ENCODE assay signal across 25 cellular contexts in genomic region chr9:21477466-21477865, GRCh38. TPM values are rescaled to one million over a fixed set of nuclear protein-coding genes. Genes with fewer than 3 reads are reported as not detected.
DNase-seq lines count a peak whose midpoint lies in the region; ATAC-seq, FAIRE-seq and TF ChIP-seq lines count a peak whose summit lies in the region.
"Had no signal": no experiment of that assay in that cellular context is flagged by ENCODE, and none has a peak within 500 bp of the region (broad histone marks: within the 10 kb centered on the region; RNA-seq: fewer than 3 reads in every experiment).

No MANE protein-coding gene starts in this region.

- H3K9me3 ChIP-seq in GM12878 (replicated peaks; ENCODE audit: control insufficient read depth, insufficient read depth, low read length) (no peaks in the 10 kb centered on the region; the same call in 2 of the 3 replicates), mesenchymal stem cell (ENCODE audit: control insufficient read depth, low read length) (no peaks in the 10 kb centered on the region)
- H3K9me3 ChIP-seq: SJSA1 had no signal

- H3K79me2 ChIP-seq in GM12878 (ENCODE audit: control insufficient read depth, insufficient read depth, low read length), result no peaks in the 10 kb centered on the region

- H4K8ac ChIP-seq in mesenchymal stem cell (ENCODE audit: low read length), result no peak overlapping the region

- TF ChIP-seq EP300 in GM12878 (IDR thresholded peaks at IDR 0.05; ENCODE audit: borderline replicate concordance in 1 of 2, control insufficient read depth in 1 of 2, low read depth in 2 of 2, low read length in 2 of 2), result no peak

- H3K27me3 Mint-ChIP-seq in activated naive CD4-positive, alpha-beta T cell treated with anti-CD3 and anti-CD28 coated beads, Interleukin-2, amount 10 ng/mL, durations not matched to agents 7 days and 5 days, result peaks cover 3% of the 10 kb centered on the region

- RAD21 ChIA-PET in GM12878 (lab: Charles Lee; ENCODE audit: unreplicated experiment), result interaction anchor here (1.7 kb wide), 1 partner anchor 151 kb away, joined by 3 read pairs; no protein-coding TSS in a partner anchor

- H3K4me2 ChIP-seq in GM12878 (ENCODE audit: control insufficient read depth, insufficient read depth), result no peak overlapping the region
- H3K4me2 ChIP-seq in mesenchymal stem cell (ENCODE audit: low read length, poor library complexity, severe bottlenecking), result no peak overlapping the region

- H3K79me1 ChIP-seq in mesenchymal stem cell (replicated peaks; ENCODE audit: low read length, poor library complexity, severe bottlenecking), result no peaks in the 10 kb centered on the region

- H3K4me1 ChIP-seq in GM12878 (ENCODE audit: control insufficient read depth, insufficient read depth, low read length), result peaks cover 3% of the 10 kb centered on the region; the same call in 1 of the 2 replicates
- H3K4me1 ChIP-seq in mesenchymal stem cell (ENCODE audit: control insufficient read depth, insufficient read depth, low read depth, low read length), result no peaks in the 10 kb centered on the region

- no peak for TF ChIP-seq POLR2A in GM12878 (IDR thresholded peaks at IDR 0.05; ENCODE audit: low read depth, low read length)

- H3K9ac ChIP-seq in GM12878 (ENCODE audit: control insufficient read depth, insufficient read depth, low read length), result no peak overlapping the region
- peak overlapping the region; percentile 3 for H3K9ac ChIP-seq in mesenchymal stem cell (ENCODE audit: low read length)

- no peak for DNase-seq in activated naive CD4-positive, alpha-beta T cell treated with anti-CD3 and anti-CD28 coated beads, Interleukin-2, amount 50 U/mL, for 72 hours (ENCODE audit: low spot score in 2 of 2)
- DNase-seq in activated naive CD4-positive, alpha-beta T cell treated with anti-CD3 and anti-CD28 coated beads, Interleukin-2, amount 10 ng/mL, durations not matched to agents 7 days and 5 days, result no peak
- DNase-seq in GM12878 (ENCODE audit: low read depth, low spot score) (no peak), mesenchymal stem cell (no peak), DMS114 treated with DMSO at 0.1 percent for 48 hours (lab: John Stamatoyannopoulos, UW; ENCODE audit: unreplicated experiment) (no peak), SW 1271 (lab: John Stamatoyannopoulos, UW) (no peak), NCI-H524 (lab: John Stamatoyannopoulos, UW) (no peak)
- DNase-seq: CD8-positive, alpha-beta T cell; DMS153; DND-41; NCI-H1048; NCI-H1417; NCI-H1694; NCI-H2029 treated with DMSO at 0.1 percent for 48 hours; NCI-H446 treated with DMSO at 0.1 percent for 48 hours; NCI-H526 treated with DMSO at 0.1 percent for 48 hours; Right ventricle myocardium superior; RPMI8226 had no signal

- peak; percentile 55 to 91 for ATAC-seq in activated naive CD4-positive, alpha-beta T cell treated with anti-CD3 and anti-CD28 coated beads, Interleukin-2, amount 50 U/mL, for 72 hours
- ATAC-seq in GM12878, result peak; percentile 22; the same call in 2 of the 3 replicates
- ATAC-seq: CD8-positive, alpha-beta T cell; HCT116 had no signal

- H2AK5ac ChIP-seq in mesenchymal stem cell (ENCODE audit: low read length, severe bottlenecking), result no peak overlapping the region

- SMC1A ChIA-PET in GM12878 (lab: Charles Lee; ENCODE audit: uncharacterized antibody, unreplicated experiment), result no interaction called here

- H3K23ac ChIP-seq in mesenchymal stem cell (ENCODE audit: low read length in 2 of 2), result no peak overlapping the region

- no peak overlapping the region for H2BK5ac ChIP-seq in mesenchymal stem cell (ENCODE audit: low read depth, low read length, poor library complexity, severe bottlenecking)

- WGBS in GM12878 (ENCODE audit: insufficient coverage, insufficient replicate concordance, low lambda C conversion rate, missing lambda C conversion rate), result 25% methylated on average over 2 of the region's 2 CpGs
- WGBS in mesenchymal stem cell, result 100% methylated on average over 2 of the region's 2 CpGs

- TF ChIP-seq RAD21 in GM12878 (IDR thresholded peaks at IDR 0.05; ENCODE audit: insufficient read depth, low read depth, low read length), result no peak

- H2AFZ ChIP-seq in GM12878 (ENCODE audit: control insufficient read depth, low read depth, low read length) (no peak overlapping the region), mesenchymal stem cell (ENCODE audit: low read depth, low read length) (no peak overlapping the region)

- H3K27ac ChIP-seq in GM12878 (ENCODE audit: control insufficient read depth, insufficient read depth) (no peak overlapping the region), mesenchymal stem cell (ENCODE audit: low read length, poor library complexity, severe bottlenecking) (no peak overlapping the region)
- H3K27ac ChIP-seq: C4-2B, SJSA1 had no signal

- no peak for TF ChIP-seq CTCF in GM12878 (IDR thresholded peaks at IDR 0.05 in 2 of 3, conservative IDR thresholded peaks at IDR 0.05 in 1 of 3; ENCODE audit: control insufficient read depth in 2 of 3, extremely low read depth in 1 of 3, insufficient read depth in 1 of 3, low read depth in 3 of 3, low read length in 3 of 3)

- H3K36me3 Mint-ChIP-seq in activated naive CD4-positive, alpha-beta T cell treated with anti-CD3 and anti-CD28 coated beads, Interleukin-2, amount 50 U/mL, for 72 hours, result no peaks in the 10 kb centered on the region
- H3K36me3 Mint-ChIP-seq in activated naive CD4-positive, alpha-beta T cell treated with anti-CD3 and anti-CD28 coated beads, Interleukin-2, amount 10 ng/mL, durations not matched to agents 7 days and 5 days, result no peaks in the 10 kb centered on the region
- H3K36me3 Mint-ChIP-seq: CD8-positive, alpha-beta T cell had no signal

- no peak overlapping the region for H2BK15ac ChIP-seq in mesenchymal stem cell (ENCODE audit: low read depth, poor library complexity, severe bottlenecking)

- CTCF ChIA-PET in activated naive CD4-positive, alpha-beta T cell treated with anti-CD3 and anti-CD28 coated beads, Interleukin-2, amount 10 ng/mL, durations not matched to agents 7 days and 5 days (lab: Charles Lee), result no interaction called here
- CTCF ChIA-PET in GM12878 (lab: Yijun Ruan, JAX), result interaction anchor here (1.3 kb wide), 1 partner anchor 10 kb away, joined by 5 read pairs; no protein-coding TSS in a partner anchor

- no peak overlapping the region for H3K18ac ChIP-seq in mesenchymal stem cell (ENCODE audit: low read depth in 1 of 2, low read length in 2 of 2)

- H3K4me3 ChIP-seq in GM12878 (no peak overlapping the region), mesenchymal stem cell (ENCODE audit: insufficient read depth in 1 of 2, low read depth in 1 of 2, low read length in 2 of 2) (no peak overlapping the region)
- H3K4me3 ChIP-seq: SJSA1 had no signal

- no TSS peak for BruUV-seq in GM12878 (replicated peaks; lab: Mats Ljungman, UMichigan)

- H4K91ac ChIP-seq in mesenchymal stem cell (ENCODE audit: low read length), result no peak overlapping the region

- no peak overlapping the region for H3K4me3 Mint-ChIP-seq in activated naive CD4-positive, alpha-beta T cell treated with anti-CD3 and anti-CD28 coated beads, Interleukin-2, amount 10 ng/mL, durations not matched to agents 7 days and 5 days
- H3K4me3 Mint-ChIP-seq: CD8-positive, alpha-beta T cell had no signal

- H3K27me3 ChIP-seq in GM12878 (replicated peaks in 1 of 2; ENCODE audit: control insufficient read depth in 2 of 2, insufficient read depth in 2 of 2, low read length in 1 of 2) (peaks cover 0 to 3% of the 10 kb centered on the region in 2 experiments; a peak in 1 of 4 replicates), mesenchymal stem cell (ENCODE audit: control insufficient read depth in 1 of 2, insufficient read depth in 1 of 2, low read length in 2 of 2) (no peaks in the 10 kb centered on the region)
- H3K27me3 ChIP-seq: SJSA1 had no signal

- H3K27ac Mint-ChIP-seq in activated naive CD4-positive, alpha-beta T cell treated with anti-CD3 and anti-CD28 coated beads, Interleukin-2, amount 50 U/mL, for 72 hours, result no peak overlapping the region
- no peak overlapping the region for H3K27ac Mint-ChIP-seq in activated naive CD4-positive, alpha-beta T cell treated with anti-CD3 and anti-CD28 coated beads, Interleukin-2, amount 10 ng/mL, durations not matched to agents 7 days and 5 days
- H3K27ac Mint-ChIP-seq: CD8-positive, alpha-beta T cell had no signal

- intact Hi-C loops in GM12878 (cut with micrococcal nuclease; ENCODE audit: unreplicated experiment), result no loop called here

- no peak overlapping the region for H2BK12ac ChIP-seq in mesenchymal stem cell (ENCODE audit: low read length in 2 of 2)

- FAIRE-seq in GM12878 (lab: Jason Lieb, UNC), result no peak
- FAIRE-seq: GM19239 had no signal

- POLR2A ChIA-PET in GM12878 (lab: Charles Lee), result no interaction called here

- no peaks in the 10 kb centered on the region for H3K9me3 Mint-ChIP-seq in activated naive CD4-positive, alpha-beta T cell treated with anti-CD3 and anti-CD28 coated beads, Interleukin-2, amount 50 U/mL, for 72 hours
- no peaks in the 10 kb centered on the region for H3K9me3 Mint-ChIP-seq in activated naive CD4-positive, alpha-beta T cell treated with anti-CD3 and anti-CD28 coated beads, Interleukin-2, amount 10 ng/mL, durations not matched to agents 7 days and 5 days
- H3K9me3 Mint-ChIP-seq: CD8-positive, alpha-beta T cell had no signal

- H3K4me1 Mint-ChIP-seq in activated naive CD4-positive, alpha-beta T cell treated with anti-CD3 and anti-CD28 coated beads, Interleukin-2, amount 10 ng/mL, durations not matched to agents 7 days and 5 days, result no peaks in the 10 kb centered on the region

- H2BK120ac ChIP-seq in mesenchymal stem cell (ENCODE audit: low read depth, low read length), result no peak overlapping the region

- no peak overlapping the region for H3K4ac ChIP-seq in mesenchymal stem cell (ENCODE audit: low read depth in 1 of 2, low read length in 2 of 2)

- H3K36me3 ChIP-seq in GM12878 (ENCODE audit: control insufficient read depth in 2 of 2, insufficient read depth in 2 of 2, low read length in 1 of 2), result no peaks in the 10 kb centered on the region
- peaks cover 5 to 70% of the 10 kb centered on the region in 2 experiments for H3K36me3 ChIP-seq in mesenchymal stem cell (ENCODE audit: control insufficient read depth in 1 of 2, insufficient read depth in 2 of 2, low read depth in 1 of 2, low read length in 2 of 2)
- H3K36me3 ChIP-seq: SJSA1 had no signal

- H4K20me1 ChIP-seq in GM12878 (ENCODE audit: control insufficient read depth, insufficient read depth), result no peaks in the 10 kb centered on the region

- no peak overlapping the region for H3K14ac ChIP-seq in mesenchymal stem cell (ENCODE audit: low read length in 2 of 2)

- in situ Hi-C loops in GM12878 (cut with MboI), result no loop called here

RNA-seq across cellular contexts. Expression of gene IFNE, which starts 4.6 kb away (rescaled TPM):
- not detected for total RNA-seq in activated naive CD4-positive, alpha-beta T cell treated with anti-CD3 and anti-CD28 coated beads, Interleukin-2, amount 50 U/mL, for 72 hours
- not detected in 2 replicates for total RNA-seq in GM12878 (2013; cell fraction: nucleolus; rRNA removed)
- not detected in 2 replicates for total RNA-seq in GM12878 (2014; rRNA removed)
- total RNA-seq in GM12878 (2014; rRNA removed; fragmentation: Illumina TruSeq; extraction: Trizol), result not detected in 2 replicates
- total RNA-seq in GM12878 (2021), result not detected in 2 replicates
- polyA plus RNA-seq in GM12878 (2011; ENCODE audit: low read depth), result not detected
- not detected in 2 replicates for polyA plus RNA-seq in GM12878 (2011; rRNA removed)
- polyA plus RNA-seq in GM12878 (2011; cell fraction: cytosol; rRNA removed), result not detected in 2 replicates
- not detected in 2 replicates for polyA plus RNA-seq in GM12878 (2011; cell fraction: nucleus; rRNA removed)
- not detected in 2 replicates for polyA plus RNA-seq in GM12878 (2012)
- polyA plus RNA-seq in GM12878 (2014; fragmentation: Illumina TruSeq; extraction: Trizol), result not detected in 2 replicates
- polyA plus RNA-seq in GM12878 (2014; fragmentation: Nextera tagmentation; extraction: Ambion mirVana), result not detected
- polyA plus RNA-seq in GM12878 (2014; rRNA removed), result not detected in 2 replicates
- polyA plus RNA-seq in GM12878 (2016; fragmentation: Nextera tagmentation; extraction: Ambion mirVana), result not detected
- polyA minus RNA-seq in GM12878 (2011; rRNA and poly(A)+ RNA removed), result not detected in 2 replicates
- not detected in 2 replicates for polyA minus RNA-seq in GM12878 (2011; cell fraction: cytosol; rRNA and poly(A)+ RNA removed)
- not detected in 2 replicates for polyA minus RNA-seq in GM12878 (2011; cell fraction: nucleus; rRNA and poly(A)+ RNA removed)
- polyA plus RNA-seq in mesenchymal stem cell (2013, experiment 1 of 2), result not detected
- polyA plus RNA-seq in mesenchymal stem cell (2013, experiment 2 of 2), result 0.03 TPM
- total RNA-seq: A673; CD8-positive, alpha-beta T cell; H4; Right ventricle myocardium superior had no signal

RNA-seq across cellular contexts. Expression of gene IFNA1, which starts 37.2 kb away (rescaled TPM):
- not detected for total RNA-seq in activated naive CD4-positive, alpha-beta T cell treated with anti-CD3 and anti-CD28 coated beads, Interleukin-2, amount 50 U/mL, for 72 hours
- total RNA-seq in GM12878 (2013; cell fraction: nucleolus; rRNA removed), result not detected in 2 replicates
- total RNA-seq in GM12878 (2014; rRNA removed) (not detected in 2 replicates), GM12878 (2014; rRNA removed; fragmentation: Illumina TruSeq; extraction: Trizol) (not detected in 2 replicates), GM12878 (2021) (not detected in 2 replicates)
- not detected for polyA plus RNA-seq in GM12878 (2011; ENCODE audit: low read depth)
- polyA plus RNA-seq in GM12878 (2011; rRNA removed) (not detected in 2 replicates), GM12878 (2014; fragmentation: Illumina TruSeq; extraction: Trizol) (not detected in 2 replicates), GM12878 (2014; fragmentation: Nextera tagmentation; extraction: Ambion mirVana) (not detected), GM12878 (2014; rRNA removed) (not detected in 2 replicates), GM12878 (2016; fragmentation: Nextera tagmentation; extraction: Ambion mirVana) (not detected)
- polyA plus RNA-seq in GM12878 (2011; cell fraction: cytosol; rRNA removed), result not detected in 2 replicates
- polyA plus RNA-seq in GM12878 (2011; cell fraction: nucleus; rRNA removed), result not detected in 2 replicates
- polyA plus RNA-seq in GM12878 (2012), result not detected in 2 replicates
- not detected in 2 replicates for polyA minus RNA-seq in GM12878 (2011; rRNA and poly(A)+ RNA removed)
- polyA minus RNA-seq in GM12878 (2011; cell fraction: cytosol; rRNA and poly(A)+ RNA removed), result not detected in 2 replicates
- polyA minus RNA-seq in GM12878 (2011; cell fraction: nucleus; rRNA and poly(A)+ RNA removed), result 0.57 TPM in 1 of 2 replicates, not detected in the other
- not detected for polyA plus RNA-seq in mesenchymal stem cell (2013, experiment 1 of 2)
- not detected for polyA plus RNA-seq in mesenchymal stem cell (2013, experiment 2 of 2)
- total RNA-seq: A673; CD8-positive, alpha-beta T cell; H4; HT-29; Right ventricle myocardium superior; SJSA1 had no signal
